Comparison of ENCODE assay signal across 28 cellular contexts in genomic region chr12:101107032-101107763, GRCh38.
"Had no signal": no experiment of that assay in that cellular context is flagged by ENCODE, and none has a peak within 500 bp of the region (broad histone marks: within the 10 kb centered on the region; RNA-seq: fewer than 3 reads in every experiment).

No MANE protein-coding gene starts in this region.

- H3K4me3 Mint-ChIP-seq: activated CD4-positive, alpha-beta memory T cell treated with anti-CD3 and anti-CD28 coated beads, Interleukin-2, amount 10 ng/mL, durations not matched to agents 7 days and 5 days; activated CD8-positive, alpha-beta memory T cell treated with anti-CD3 and anti-CD28 coated beads, Interleukin-2, amount 10 ng/mL, durations not matched to agents 7 days and 5 days; activated naive CD4-positive, alpha-beta T cell treated with anti-CD3 and anti-CD28 coated beads, Interleukin-2, amount 50 U/mL, for 24 hours; activated naive CD8-positive, alpha-beta T cell treated with anti-CD3 and anti-CD28 coated beads, Interleukin-2, amount 10 ng/mL, durations not matched to agents 7 days and 5 days; activated T-cell treated with anti-CD3 and anti-CD28 coated beads, Interleukin-2, amount 50 U/mL, for 72 hours; central memory CD8-positive, alpha-beta T cell had no signal

- H3K9me3 Mint-ChIP-seq: activated CD4-positive, alpha-beta memory T cell treated with anti-CD3 and anti-CD28 coated beads, Interleukin-2, amount 10 ng/mL, durations not matched to agents 7 days and 5 days; activated naive CD4-positive, alpha-beta T cell treated with anti-CD3 and anti-CD28 coated beads, Interleukin-2, amount 50 U/mL, for 24 hours; activated naive CD8-positive, alpha-beta T cell treated with anti-CD3 and anti-CD28 coated beads, Interleukin-2, amount 10 ng/mL, durations not matched to agents 7 days and 5 days; activated T-cell treated with anti-CD3 and anti-CD28 coated beads, Interleukin-2, amount 50 U/mL, for 72 hours; activated T-helper 2 cell treated with anti-CD3 and anti-CD28 coated beads, Interferon-gamma antibody, Interleukin-2, Interleukin-4, amounts not matched to agents 10 μg/mL and 5 μg/mL and 100 μg/mL, durations not matched to agents 14 hours and 24 hours and 36 hours; central memory CD8-positive, alpha-beta T cell had no signal

- H3K4me1 Mint-ChIP-seq: activated CD4-positive, alpha-beta memory T cell treated with anti-CD3 and anti-CD28 coated beads, Interleukin-2, amount 10 ng/mL, durations not matched to agents 7 days and 5 days; activated CD8-positive, alpha-beta memory T cell treated with anti-CD3 and anti-CD28 coated beads, Interleukin-2, amount 10 ng/mL, durations not matched to agents 7 days and 5 days; activated naive CD4-positive, alpha-beta T cell treated with anti-CD3 and anti-CD28 coated beads, Interleukin-2, amount 50 U/mL, for 24 hours; activated naive CD8-positive, alpha-beta T cell treated with anti-CD3 and anti-CD28 coated beads, Interleukin-2, amount 10 ng/mL, durations not matched to agents 7 days and 5 days; central memory CD8-positive, alpha-beta T cell had no signal

- H3K36me3 Mint-ChIP-seq: activated CD8-positive, alpha-beta memory T cell treated with anti-CD3 and anti-CD28 coated beads, Interleukin-2, amount 10 ng/mL, durations not matched to agents 7 days and 5 days; activated naive CD4-positive, alpha-beta T cell treated with anti-CD3 and anti-CD28 coated beads, Interleukin-2, amount 50 U/mL, for 24 hours; activated naive CD8-positive, alpha-beta T cell treated with anti-CD3 and anti-CD28 coated beads, Interleukin-2, amount 10 ng/mL, durations not matched to agents 7 days and 5 days had no signal

- DNase-seq: activated CD4-positive, alpha-beta memory T cell treated with anti-CD3 and anti-CD28 coated beads, Interleukin-2, amount 10 ng/mL, durations not matched to agents 7 days and 5 days; activated CD4-positive, alpha-beta T cell treated with anti-CD3 and anti-CD28 coated beads for 1 hour; activated CD4-positive, alpha-beta T cell treated with anti-CD3 and anti-CD28 coated beads for 48 hours; activated CD4-positive, CD25-positive, alpha-beta regulatory T cell; activated CD8-positive, alpha-beta memory T cell treated with anti-CD3 and anti-CD28 coated beads for 24 hours; activated CD8-positive, alpha-beta memory T cell treated with anti-CD3 and anti-CD28 coated beads, Interleukin-2, amount 10 ng/mL, durations not matched to agents 7 days and 5 days; activated gamma-delta T cell; activated naive CD4-positive, alpha-beta T cell treated with Interleukin-2 at 50 U/mL for 16 hours; activated naive CD8-positive, alpha-beta T cell treated with anti-CD3 and anti-CD28 coated beads, Interleukin-2, amount 10 ng/mL, durations not matched to agents 7 days and 5 days; activated T-cell treated with anti-CD3 and anti-CD28 coated beads, Interleukin-2, amount 50 U/mL, for 1 hour; activated T-cell treated with anti-CD3 and anti-CD28 coated beads, Interleukin-2, amount 50 U/mL, for 72 hours; amygdala; NCI-H1092 treated with DMSO at 0.1 percent for 48 hours; NCI-H1930; NCI-H2107; NCI-H226; NCI-H446 treated with DMSO at 0.1 percent for 48 hours; NCI-H524; OCI-M1; Right ventricle myocardium superior; SW 1271; T-helper 1 cell; T-helper 2 cell; T1000; WERI-Rb-1 had no signal

- H3K27me3 Mint-ChIP-seq: activated CD4-positive, alpha-beta memory T cell treated with anti-CD3 and anti-CD28 coated beads, Interleukin-2, amount 10 ng/mL, durations not matched to agents 7 days and 5 days; activated CD8-positive, alpha-beta memory T cell treated with anti-CD3 and anti-CD28 coated beads, Interleukin-2, amount 10 ng/mL, durations not matched to agents 7 days and 5 days; activated naive CD8-positive, alpha-beta T cell treated with anti-CD3 and anti-CD28 coated beads, Interleukin-2, amount 10 ng/mL, durations not matched to agents 7 days and 5 days; central memory CD8-positive, alpha-beta T cell had no signal

- H3K27ac Mint-ChIP-seq: activated CD4-positive, alpha-beta memory T cell treated with anti-CD3 and anti-CD28 coated beads, Interleukin-2, amount 10 ng/mL, durations not matched to agents 7 days and 5 days; activated CD8-positive, alpha-beta memory T cell treated with anti-CD3 and anti-CD28 coated beads, Interleukin-2, amount 10 ng/mL, durations not matched to agents 7 days and 5 days; activated naive CD4-positive, alpha-beta T cell treated with anti-CD3 and anti-CD28 coated beads, Interleukin-2, amount 50 U/mL, for 24 hours; activated naive CD8-positive, alpha-beta T cell treated with anti-CD3 and anti-CD28 coated beads, Interleukin-2, amount 10 ng/mL, durations not matched to agents 7 days and 5 days; activated T-cell treated with anti-CD3 and anti-CD28 coated beads, Interleukin-2, amount 50 U/mL, for 72 hours; activated T-helper 2 cell treated with anti-CD3 and anti-CD28 coated beads, Interferon-gamma antibody, Interleukin-2, Interleukin-4, amounts not matched to agents 10 μg/mL and 5 μg/mL and 100 μg/mL, durations not matched to agents 14 hours and 24 hours and 36 hours had no signal
